Comparison of ENCODE assay signal across 14 cellular contexts in the genomic region with DNA sequence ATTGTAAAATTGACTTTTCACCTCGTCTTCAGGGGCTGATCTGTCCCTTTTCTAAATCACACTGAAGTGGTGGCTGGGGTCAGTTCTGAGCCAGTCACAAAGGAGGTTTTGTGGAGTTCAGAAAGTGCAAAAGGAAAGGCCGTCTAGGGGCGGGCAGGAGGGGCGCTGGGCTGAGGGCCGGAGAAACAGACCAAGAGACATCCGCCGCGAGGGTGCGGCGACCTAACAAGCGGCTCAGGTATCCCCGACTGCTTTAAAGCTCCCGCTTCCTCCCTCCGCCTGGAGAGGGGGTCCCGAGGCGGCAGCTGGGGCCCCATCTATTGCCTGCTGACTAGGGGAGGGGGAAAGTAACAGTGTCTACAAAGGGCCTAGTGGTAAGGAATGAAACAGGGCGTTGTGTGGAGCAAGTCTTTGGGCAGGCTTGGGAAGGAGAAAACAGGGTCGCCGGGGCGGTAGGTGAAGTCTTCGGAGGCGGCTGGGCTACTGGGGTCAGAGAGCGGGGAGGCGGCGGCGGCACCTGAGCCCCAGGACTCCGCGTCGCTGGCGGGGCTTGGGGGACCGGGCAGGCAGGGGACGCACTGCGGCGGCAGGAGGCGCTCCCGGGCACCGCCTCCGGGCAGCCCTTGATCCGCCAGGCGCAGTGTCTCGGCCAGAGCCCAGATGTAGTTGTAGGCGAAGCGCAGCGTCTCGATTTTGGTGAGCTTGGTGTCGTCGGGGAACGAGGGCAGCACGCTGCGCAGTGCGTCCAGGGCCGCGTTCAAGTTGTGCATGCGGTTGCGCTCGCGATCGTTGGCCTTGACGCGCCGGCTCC. TPM values are rescaled to one million over a fixed set of nuclear protein-coding genes. Genes with fewer than 3 reads are reported as not detected.
A peak's percentile ranks its signal among the peaks of the same experiment; 100 is the strongest.
DNase-seq lines count a peak whose midpoint lies in the region; ATAC-seq, FAIRE-seq and TF ChIP-seq lines count a peak whose summit lies in the region.
"Had no signal": no experiment of that assay in that cellular context is flagged by ENCODE, and none has a peak within 500 bp of the region (broad histone marks: within the 10 kb centered on the region; RNA-seq: fewer than 3 reads in every experiment).

No MANE protein-coding gene starts in this region.

- H3K4me1 ChIP-seq in HepG2 (ENCODE audit: insufficient read depth, low read length) = no peaks in the 10 kb centered on the region
- H3K4me1 ChIP-seq in upper lobe of right lung = peaks cover 10% of the 10 kb centered on the region

- FAIRE-seq in bronchial epithelial cell (lab: Jason Lieb, UNC) (no peak), HepG2 (lab: Jason Lieb, UNC) (no peak)
- FAIRE-seq: islet of Langerhans had no signal

- CTCF ChIA-PET in HepG2 (lab: Yijun Ruan, JAX; ENCODE audit: low intra/inter-chr PET ratio, low total read pairs) = no interaction called here

- intact Hi-C loops in HepG2 (cut with micrococcal nuclease; ENCODE audit: unreplicated experiment) (no loop called here), upper lobe of right lung (cut with DNase I) (no loop called here)

- no peaks in the 10 kb centered on the region for H3K79me2 ChIP-seq in HepG2 (ENCODE audit: insufficient read depth, low read length)

- no peaks in the 10 kb centered on the region for H4K20me1 ChIP-seq in HepG2 (ENCODE audit: insufficient read depth, low read length)

- TF ChIP-seq CTCF in bronchial epithelial cell (IDR thresholded peaks at IDR 0.05; ENCODE audit: insufficient read depth, low read length, severe bottlenecking) (peak; percentile 33), HepG2 (CRISPR knock-in tag; IDR thresholded peaks at IDR 0.05) (peak; percentile 26; the same call in 1 of the 2 replicates), upper lobe of right lung (IDR thresholded peaks at IDR 0.05) (no peak)

- no peak overlapping the region for H3K9ac ChIP-seq in HepG2 (ENCODE audit: insufficient read depth, low read depth, low read length)

- H3K4me2 ChIP-seq in HepG2 (ENCODE audit: low read depth, low read length) = peak overlapping the region; percentile 39

- no peak for TF ChIP-seq RAD21 in HepG2 (CRISPR knock-in tag; IDR thresholded peaks at IDR 0.05)

- BruUV-seq in HepG2 (replicated peaks; lab: Mats Ljungman, UMichigan) = no TSS peak

- H3K27ac ChIP-seq in HepG2 (ENCODE audit: extremely low read length, insufficient read depth, low read length) (no peak overlapping the region), upper lobe of right lung (no peak overlapping the region)
- H3K27ac ChIP-seq: C4-2B, ovary, SK-N-MC had no signal

- H2AFZ ChIP-seq in HepG2 (ENCODE audit: low read length) = no peak overlapping the region

- peaks cover 64% of the 10 kb centered on the region for H3K27me3 ChIP-seq in bronchial epithelial cell (ENCODE audit: control insufficient read depth, insufficient read depth, low read length)
- H3K27me3 ChIP-seq in HepG2 (ENCODE audit: control insufficient read depth in 1 of 2, insufficient read depth in 2 of 2, low read length in 2 of 2) = peaks cover 6 to 49% of the 10 kb centered on the region in 2 experiments; a peak in 4 of 5 replicates
- peaks cover 96% of the 10 kb centered on the region for H3K27me3 ChIP-seq in upper lobe of right lung

- in situ Hi-C loops in HepG2 (cut with HindIII; ENCODE audit: extremely low pct_ligation_motif_present, low pct_unique_long_range_greater_than_20kb) = no loop called here

- ATAC-seq in HepG2 (peak; percentile 88), upper lobe of right lung (peak; percentile 33), HG03378 (IDR thresholded peaks at IDR 0.05; ENCODE audit: unreplicated experiment) (no peak)

- TF ChIP-seq POLR2A in HepG2 (IDR thresholded peaks at IDR 0.05; ENCODE audit: insufficient read depth in 1 of 2, low read depth in 2 of 2, low read length in 2 of 2) = no peak

- no peaks in the 10 kb centered on the region for H3K36me3 ChIP-seq in bronchial epithelial cell (ENCODE audit: control insufficient read depth, insufficient read depth, low read length)
- H3K36me3 ChIP-seq in HepG2 (replicated peaks in 1 of 2; ENCODE audit: control insufficient read depth in 1 of 2, insufficient read depth in 2 of 2, low read length in 2 of 2) = no peaks in the 10 kb centered on the region
- no peaks in the 10 kb centered on the region for H3K36me3 ChIP-seq in upper lobe of right lung
- H3K36me3 ChIP-seq: ovary had no signal

- TF ChIP-seq EP300 in HepG2 (IDR thresholded peaks at IDR 0.05; ENCODE audit: low read depth in 2 of 2, low read length in 2 of 2) = no peak
- no peak for TF ChIP-seq EP300 in HepG2 (CRISPR knock-in tag; IDR thresholded peaks at IDR 0.05; ENCODE audit: borderline replicate concordance)

- 59% methylated on average over 22 of the region's 61 CpGs for WGBS in HepG2 (ENCODE audit: low lambda C conversion rate)

- no peaks in the 10 kb centered on the region for H3K9me3 ChIP-seq in HepG2 (ENCODE audit: low read length)
- no peaks in the 10 kb centered on the region for H3K9me3 ChIP-seq in upper lobe of right lung

- peak; percentile 20 for DNase-seq in stimulated activated CD4-positive, alpha-beta T cell treated with anti-CD3 and anti-CD28 coated beads, Interleukin-15, amount 100 ng/mL, for 24 hours
- no peak for DNase-seq in stimulated activated CD4-positive, alpha-beta T cell treated with anti-CD3 and anti-CD28 coated beads, Interleukin-1b, Interleukin-23, amount 100 ng/mL, for 48 hours
- DNase-seq in bronchial epithelial cell (ENCODE audit: low read depth) (no peak), HepG2 (ENCODE audit: low spot score) (no peak), upper lobe of right lung (no peak), NCI-H526 treated with DMSO at 0.1 percent for 48 hours (lab: John Stamatoyannopoulos, UW) (no peak), amygdala (lab: John Stamatoyannopoulos, UW) (no peak)
- DNase-seq: activated CD4-positive, alpha-beta T cell treated with anti-CD3 and anti-CD28 coated beads, Interleukin-2, amount 50 U/mL, for 1 hour; ovary; stimulated activated CD4-positive, alpha-beta T cell treated with anti-CD3 and anti-CD28 coated beads, Interleukin-2, amount 100 ng/mL, for 48 hours had no signal

- POLR2A ChIA-PET in HepG2 (lab: Yijun Ruan, JAX) = no interaction called here

- H3K4me3 ChIP-seq in bronchial epithelial cell (ENCODE audit: low read depth, low read length) (no peak overlapping the region), HepG2 (replicated peaks in 1 of 3; ENCODE audit: insufficient read depth in 1 of 3, low read depth in 2 of 3, low read length in 3 of 3) (peak overlapping the region in 1 of 3 experiments; percentile 33; a peak in 2 of 6 replicates), upper lobe of right lung (no peak overlapping the region)
- H3K4me3 ChIP-seq: ovary had no signal

TF ChIP-seq in HepG2, 621 proteins besides CTCF, POLR2A, EP300 and RAD21 (continues in another document):
- no peak for TF ChIP-seq ETV6 (CRISPR knock-in tag; conservative IDR thresholded peaks at IDR 0.05)

RNA-seq across cellular contexts. Expression of a gene that starts 0.9 kb away (rescaled TPM):
- not detected in 2 replicates for total RNA-seq in bronchial epithelial cell
- total RNA-seq in HepG2 (2016; rRNA removed; fragmentation: Illumina TruSeq; extraction: Trizol) = not detected in 2 replicates
- total RNA-seq in HepG2 (2016; cell fraction: cytosol; rRNA removed; fragmentation: Illumina TruSeq; extraction: Trizol; ENCODE audit: low read depth) = not detected in 2 replicates
- total RNA-seq in HepG2 (2016; cell fraction: insoluble cytoplasmic fraction; rRNA removed; fragmentation: Illumina TruSeq; extraction: Trizol) = not detected in 2 replicates
- total RNA-seq in HepG2 (2016; cell fraction: membrane; rRNA removed; fragmentation: Illumina TruSeq; extraction: Trizol) = not detected in 2 replicates
- total RNA-seq in HepG2 (2016; cell fraction: nucleus; rRNA removed; fragmentation: Illumina TruSeq; extraction: Trizol) = not detected in 2 replicates
- polyA plus RNA-seq in HepG2 (2011; rRNA removed) = not detected in 2 replicates
- polyA plus RNA-seq in HepG2 (2011; cell fraction: cytosol; rRNA removed) = not detected in 2 replicates
- polyA plus RNA-seq in HepG2 (2011; cell fraction: nucleus; rRNA removed) = not detected in 2 replicates
- not detected in 2 replicates for polyA plus RNA-seq in HepG2 (2012)
- not detected in 2 replicates for polyA plus RNA-seq in HepG2 (2016; cell fraction: cytosol; fragmentation: Illumina TruSeq; extraction: Trizol; ENCODE audit: low read depth)
- polyA plus RNA-seq in HepG2 (2016; cell fraction: insoluble cytoplasmic fraction; fragmentation: Illumina TruSeq; extraction: Trizol; ENCODE audit: low read depth) = not detected in 2 replicates
- not detected in 2 replicates for polyA plus RNA-seq in HepG2 (2016; cell fraction: membrane; fragmentation: Illumina TruSeq; extraction: Trizol; ENCODE audit: low read depth)
- polyA plus RNA-seq in HepG2 (2016; cell fraction: nucleus; fragmentation: Illumina TruSeq; extraction: Trizol; ENCODE audit: insufficient read depth, low read depth) = not detected in 2 replicates
- polyA minus RNA-seq in HepG2 (2011; rRNA and poly(A)+ RNA removed; ENCODE audit: low replicate concordance) = not detected in 2 replicates
- not detected in 2 replicates for polyA minus RNA-seq in HepG2 (2011; cell fraction: cytosol; rRNA and poly(A)+ RNA removed)
- not detected in 2 replicates for polyA minus RNA-seq in HepG2 (2011; cell fraction: nucleus; rRNA and poly(A)+ RNA removed)
- total RNA-seq in upper lobe of right lung = not detected
- total RNA-seq: ovary had no signal

RNA-seq across cellular contexts. Expression of a gene that starts 44.0 kb away (rescaled TPM):
- 0.26 and 1.3 TPM in 2 replicates for total RNA-seq in bronchial epithelial cell
- not detected in 2 replicates for total RNA-seq in HepG2 (2016; rRNA removed; fragmentation: Illumina TruSeq; extraction: Trizol)
- not detected in 2 replicates for total RNA-seq in HepG2 (2016; cell fraction: cytosol; rRNA removed; fragmentation: Illumina TruSeq; extraction: Trizol; ENCODE audit: low read depth)
- not detected in 2 replicates for total RNA-seq in HepG2 (2016; cell fraction: insoluble cytoplasmic fraction; rRNA removed; fragmentation: Illumina TruSeq; extraction: Trizol)
- not detected in 2 replicates for total RNA-seq in HepG2 (2016; cell fraction: membrane; rRNA removed; fragmentation: Illumina TruSeq; extraction: Trizol)
- not detected in 2 replicates for total RNA-seq in HepG2 (2016; cell fraction: nucleus; rRNA removed; fragmentation: Illumina TruSeq; extraction: Trizol)
- polyA plus RNA-seq in HepG2 (2011; rRNA removed) = not detected in 2 replicates
- polyA plus RNA-seq in HepG2 (2011; cell fraction: cytosol; rRNA removed) = not detected in 2 replicates
- polyA plus RNA-seq in HepG2 (2011; cell fraction: nucleus; rRNA removed) = not detected in 2 replicates
- not detected in 2 replicates for polyA plus RNA-seq in HepG2 (2012)
- polyA plus RNA-seq in HepG2 (2016; cell fraction: cytosol; fragmentation: Illumina TruSeq; extraction: Trizol; ENCODE audit: low read depth) = not detected in 2 replicates
- not detected in 2 replicates for polyA plus RNA-seq in HepG2 (2016; cell fraction: insoluble cytoplasmic fraction; fragmentation: Illumina TruSeq; extraction: Trizol; ENCODE audit: low read depth)
- polyA plus RNA-seq in HepG2 (2016; cell fraction: membrane; fragmentation: Illumina TruSeq; extraction: Trizol; ENCODE audit: low read depth) = not detected in 2 replicates
- polyA plus RNA-seq in HepG2 (2016; cell fraction: nucleus; fragmentation: Illumina TruSeq; extraction: Trizol; ENCODE audit: insufficient read depth, low read depth) = not detected in 2 replicates
- not detected in 2 replicates for polyA minus RNA-seq in HepG2 (2011; rRNA and poly(A)+ RNA removed; ENCODE audit: low replicate concordance)
- polyA minus RNA-seq in HepG2 (2011; cell fraction: cytosol; rRNA and poly(A)+ RNA removed) = not detected in 2 replicates
- polyA minus RNA-seq in HepG2 (2011; cell fraction: nucleus; rRNA and poly(A)+ RNA removed) = not detected in 2 replicates
- total RNA-seq in upper lobe of right lung = 0.38 TPM
